ENCODE assay signal across 10 cellular contexts in genomic region chr2:63614983-63615945, GRCh38. TPM values are rescaled to one million over a fixed set of nuclear protein-coding genes. Genes with fewer than 3 reads are reported as not detected.
DNase-seq lines count a peak whose midpoint lies in the region; ATAC-seq and TF ChIP-seq lines count a peak whose summit lies in the region.
"Had no signal": no experiment of that assay in that cellular context is flagged by ENCODE, and none has a peak within 500 bp of the region (broad histone marks: within the 10 kb centered on the region; RNA-seq: fewer than 3 reads in every experiment).

No MANE protein-coding gene starts in this region.

- CTCF ChIA-PET in HCT116 (lab: Charles Lee) = no interaction called here

- POLR2A ChIA-PET in HCT116 (lab: Charles Lee) = interaction anchor here (1.1 kb wide), 1 partner anchor 84 kb away, joined by 3 read pairs; no protein-coding TSS in a partner anchor

- peak overlapping the region; percentile 76 for H3K14ac ChIP-seq in trophoblast cell (ENCODE audit: low read length)

- peak; percentile 23 for DNase-seq in HCT116 (ENCODE audit: low read depth, low spot score)
- DNase-seq in hepatic stellate cell (ENCODE audit: low spot score) = peak; percentile 5
- peak; percentile 54 to 83 for DNase-seq in trophoblast cell
- DNase-seq in NCI-H1105 treated with DMSO at 0.1 percent for 48 hours (lab: John Stamatoyannopoulos, UW) = no peak
- no peak for DNase-seq in NOMO-1 treated with DMSO at 0.1 percent for 48 hours (lab: John Stamatoyannopoulos, UW; ENCODE audit: unreplicated experiment)
- DNase-seq: heart right ventricle; stimulated activated CD8-positive, alpha-beta memory T cell treated with anti-CD3 and anti-CD28 coated beads, Interleukin-4, amount 100 ng/mL, for 48 hours had no signal

- BruUV-seq in HCT116 (replicated peaks; lab: Mats Ljungman, UMichigan) = no TSS peak

- H3K4me1 ChIP-seq in HCT116 (ENCODE audit: control insufficient read depth in 1 of 2, insufficient read depth in 2 of 2, low read length in 2 of 2) = peaks cover 19 to 31% of the 10 kb centered on the region in 2 experiments
- H3K4me1 ChIP-seq in trophoblast cell (ENCODE audit: control insufficient read depth in 1 of 2, insufficient read depth in 2 of 2, low read length in 2 of 2) = peaks cover 10 to 16% of the 10 kb centered on the region in 2 experiments

- H2BK12ac ChIP-seq in trophoblast cell (ENCODE audit: low read length) = peak overlapping the region; percentile 89

- H3K9me3 ChIP-seq in HCT116 (ENCODE audit: control insufficient read depth in 1 of 2, insufficient read depth in 1 of 2, low read depth in 1 of 2, low read length in 2 of 2) (no peaks in the 10 kb centered on the region), trophoblast cell (ENCODE audit: insufficient read depth, low read depth, low read length) (peaks cover 5% of the 10 kb centered on the region)
- H3K9me3 ChIP-seq: heart right ventricle had no signal

- no peaks in the 10 kb centered on the region for H3K27me3 ChIP-seq in HCT116 (ENCODE audit: insufficient read depth, low read length)
- no peaks in the 10 kb centered on the region for H3K27me3 ChIP-seq in trophoblast cell (ENCODE audit: insufficient read depth, low read length)
- H3K27me3 ChIP-seq: heart right ventricle had no signal

- no peak for TF ChIP-seq RAD21 in HCT116 (IDR thresholded peaks at IDR 0.05; ENCODE audit: low read depth)

- peak; percentile 84 for ATAC-seq in HCT116
- ATAC-seq in SK-N-SH treated with all-trans-retinoic acid at 6 μM for 48 hours = peak; percentile 57
- no peak for ATAC-seq in GM21576 (IDR thresholded peaks at IDR 0.05; ENCODE audit: unreplicated experiment)
- ATAC-seq in GM18868 (IDR thresholded peaks at IDR 0.05; ENCODE audit: unreplicated experiment) = no peak

- H3K36me3 ChIP-seq in HCT116 (ENCODE audit: control insufficient read depth in 1 of 2, insufficient read depth in 2 of 2, low read length in 2 of 2) = no peaks in the 10 kb centered on the region
- H3K36me3 ChIP-seq in trophoblast cell (ENCODE audit: control insufficient read depth in 1 of 2, insufficient read depth in 2 of 2, low read length in 2 of 2) = peaks cover 8 to 10% of the 10 kb centered on the region in 2 experiments
- H3K36me3 ChIP-seq: heart right ventricle had no signal

- peak overlapping the region; percentile 58 for H4K12ac ChIP-seq in trophoblast cell (ENCODE audit: low read depth, low read length)

- no peaks in the 10 kb centered on the region for H4K20me1 ChIP-seq in HCT116 (ENCODE audit: insufficient read depth)

- H2AK5ac ChIP-seq in trophoblast cell (ENCODE audit: low read length) = peak overlapping the region; percentile 78

- TF ChIP-seq POLR2A in HCT116 (IDR thresholded peaks at IDR 0.05; ENCODE audit: borderline replicate concordance, extremely low read depth, insufficient read depth, insufficient read length) = no peak

- H4K91ac ChIP-seq in trophoblast cell (ENCODE audit: low read depth, low read length) = peak overlapping the region; percentile 77

- RAD21 ChIA-PET in HCT116 (lab: Charles Lee; ENCODE audit: low non-redundant PET in 1 of 2, low total read pairs in 2 of 2, uncharacterized antibody in 2 of 2, unreplicated experiment in 2 of 2) = no interaction called here

- H3K23ac ChIP-seq in trophoblast cell (ENCODE audit: low read length) = no peak overlapping the region

- peak overlapping the region; percentile 95 for H2BK5ac ChIP-seq in trophoblast cell (ENCODE audit: low read depth, low read length, poor library complexity)

- peaks cover 23% of the 10 kb centered on the region for H3K79me1 ChIP-seq in trophoblast cell (ENCODE audit: low read length)

- H3K79me2 ChIP-seq in HCT116 (ENCODE audit: insufficient read depth, low read length) (no peaks in the 10 kb centered on the region), trophoblast cell (ENCODE audit: control insufficient read depth, insufficient read depth, low read length, poor library complexity) (peaks cover 2% of the 10 kb centered on the region)

- no peaks in the 10 kb centered on the region for H3K9me2 ChIP-seq in HCT116 (ENCODE audit: insufficient read depth)

- intact Hi-C loops in HCT116 (cut with micrococcal nuclease) = no loop called here

- H3K4ac ChIP-seq in trophoblast cell (ENCODE audit: low read depth, low read length) = peak overlapping the region; percentile 47

- no peak for TF ChIP-seq CTCF in HCT116 (IDR thresholded peaks at IDR 0.05 in 2 of 3, conservative IDR thresholded peaks at IDR 0.05 in 1 of 3; ENCODE audit: borderline replicate concordance in 1 of 3, insufficient read depth in 1 of 3, low read depth in 2 of 3, low read length in 2 of 3)

- H3K9ac ChIP-seq in HCT116 (ENCODE audit: low read length) = peak overlapping the region; percentile 16
- H3K9ac ChIP-seq in trophoblast cell (ENCODE audit: low read length) = peak overlapping the region; percentile 5

- H2BK120ac ChIP-seq in trophoblast cell (ENCODE audit: insufficient read depth, low read length, poor library complexity) = peak overlapping the region; percentile 90

- peak overlapping the region; percentile 54 for H3K27ac ChIP-seq in HCT116 (ENCODE audit: low read depth, low read length)
- peak overlapping the region; percentile 99 for H3K27ac ChIP-seq in trophoblast cell (ENCODE audit: low read depth, low read length)
- H3K27ac ChIP-seq: heart right ventricle had no signal

- peak overlapping the region; percentile 74 for H3K4me2 ChIP-seq in HCT116 (ENCODE audit: low read length)
- H3K4me2 ChIP-seq in trophoblast cell (ENCODE audit: low read length) = peak overlapping the region; percentile 74

- H4K8ac ChIP-seq in trophoblast cell (ENCODE audit: low read depth, low read length) = peak overlapping the region; percentile 85

- H3K4me3 ChIP-seq in HCT116 (replicated peaks in 1 of 2; ENCODE audit: low read depth in 1 of 2, low read length in 2 of 2) = peak overlapping the region; percentile 15 to 38
- H3K4me3 ChIP-seq in trophoblast cell (ENCODE audit: low read depth, low read length) = no peak overlapping the region
- H3K4me3 ChIP-seq: heart right ventricle had no signal

- H2AFZ ChIP-seq in HCT116 (ENCODE audit: low read depth, low read length, poor library complexity, severe bottlenecking) = peak overlapping the region; percentile 91
- H2AFZ ChIP-seq in trophoblast cell (ENCODE audit: insufficient read depth, low read length, poor library complexity) = peak overlapping the region; percentile 11

- no CpG with 5 or more reads among the region's 9 CpGs for WGBS in trophoblast cell (ENCODE audit: extremely low coverage, insufficient coverage, insufficient read length)

- peak overlapping the region; percentile 28 for H3K18ac ChIP-seq in trophoblast cell (ENCODE audit: low read length)

TF ChIP-seq in HCT116, 20 proteins besides CTCF, POLR2A, EP300 and RAD21 (continues in another document):
- TF ChIP-seq SRF (IDR thresholded peaks at IDR 0.05; ENCODE audit: low read depth) = no peak
- no peak for TF ChIP-seq CBX3 (IDR thresholded peaks at IDR 0.05; ENCODE audit: low read depth)
- TF ChIP-seq EZH2phosphoT487 (IDR thresholded peaks at IDR 0.05; ENCODE audit: borderline replicate concordance) = no peak
- TF ChIP-seq SIN3A (IDR thresholded peaks at IDR 0.05; ENCODE audit: low read depth) = no peak
- no peak for TF ChIP-seq ZBTB33 (IDR thresholded peaks at IDR 0.05; ENCODE audit: extremely low read depth, insufficient replicate concordance, low read length)
- no peak for TF ChIP-seq CEBPB (IDR thresholded peaks at IDR 0.05; ENCODE audit: low read depth)

TF ChIP-seq in SK-N-SH treated with all-trans-retinoic acid at 6 μM for 48 hours, 23 proteins besides CTCF, POLR2A, EP300 and RAD21:
- TF ChIP-seq TSHZ2 (CRISPR knock-in tag; IDR thresholded peaks at IDR 0.05) (no peak), SNAI2 (CRISPR knock-in tag; IDR thresholded peaks at IDR 0.05) (no peak), ISL1 (CRISPR knock-in tag; IDR thresholded peaks at IDR 0.05) (no peak), ZFP30 (CRISPR knock-in tag; IDR thresholded peaks at IDR 0.05) (no peak), GLIS3 (CRISPR knock-in tag; IDR thresholded peaks at IDR 0.05) (no peak), ESRRG (CRISPR knock-in tag; IDR thresholded peaks at IDR 0.05) (no peak), CSDC2 (CRISPR knock-in tag; IDR thresholded peaks at IDR 0.05) (no peak), ZFP3 (CRISPR knock-in tag; IDR thresholded peaks at IDR 0.05) (no peak), ARNTL (CRISPR knock-in tag; IDR thresholded peaks at IDR 0.05; ENCODE audit: borderline replicate concordance, low read depth) (no peak), OSR1 (CRISPR knock-in tag; IDR thresholded peaks at IDR 0.05) (no peak)

RNA-seq across cellular contexts. Expression of gene MDH1, which starts 26.5 kb away (rescaled TPM):
- 192 TPM for total RNA-seq in HCT116 (2021; ENCODE audit: unreplicated experiment)
- polyA plus RNA-seq in HCT116 (2012) = 145 and 180 TPM in 2 replicates
- polyA plus RNA-seq in trophoblast cell (2013) = 154 and 165 TPM in 2 replicates

RNA-seq across cellular contexts. Expression of gene WDPCP, which starts 27.0 kb away (rescaled TPM):
- total RNA-seq in HCT116 (2021; ENCODE audit: unreplicated experiment) = 4.1 TPM
- 1.3 and 1.4 TPM in 2 replicates for polyA plus RNA-seq in HCT116 (2012)
- 3.1 TPM in 2 replicates for polyA plus RNA-seq in trophoblast cell (2013)

Comparison
In these comparisons a context has a peak if more than half of its experiments do, and no peak if none do; other contexts are left out.
1. ATAC-seq: peak in HCT116 (single experiment) and SK-N-SH treated with all-trans-retinoic acid at 6 μM for 48 hours (single experiment); none in GM21576 (single experiment) and GM18868 (single experiment).
2. DNase-seq: peak in HCT116 (single experiment), hepatic stellate cell (single experiment) and trophoblast cell (2 of 2); none in NCI-H1105 treated with DMSO at 0.1 percent for 48 hours (single experiment) and NOMO-1 treated with DMSO at 0.1 percent for 48 hours (single experiment).